15 cellular contexts compared by ENCODE assay signal in the genomic region with DNA sequence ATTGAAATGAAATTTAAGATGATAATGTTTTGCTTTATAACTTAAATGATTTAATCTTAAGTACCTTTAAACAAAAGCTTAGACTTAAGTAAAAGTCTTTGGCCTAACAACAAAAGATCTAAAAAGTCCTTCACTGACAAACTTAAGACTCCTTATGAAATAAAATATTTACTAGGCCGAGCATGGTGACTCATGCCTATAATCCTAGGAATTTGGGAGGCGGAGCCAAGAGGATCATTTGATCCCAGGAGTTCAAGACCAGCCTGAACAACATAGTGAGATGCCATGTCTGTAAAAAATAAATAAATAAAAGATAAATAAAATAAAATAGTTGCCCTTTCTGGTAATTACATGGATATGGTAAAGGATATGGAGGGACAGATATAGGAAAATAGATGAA. TPM values are rescaled to one million over a fixed set of nuclear protein-coding genes. Genes with fewer than 3 reads are reported as not detected.
DNase-seq lines count a peak whose midpoint lies in the region; ATAC-seq, FAIRE-seq and TF ChIP-seq lines count a peak whose summit lies in the region.
"Had no signal": no experiment of that assay in that cellular context is flagged by ENCODE, and none has a peak within 500 bp of the region (broad histone marks: within the 10 kb centered on the region; RNA-seq: fewer than 3 reads in every experiment).

No MANE protein-coding gene starts in this region.

- H3K4me3 ChIP-seq in brain microvascular endothelial cell (ENCODE audit: low read depth, low read length) (no peak overlapping the region), kidney (ENCODE audit: low read length in 2 of 2) (no peak overlapping the region)
- H3K4me3 ChIP-seq: adrenal gland; BLaER1 treated with 17β-estradiol and CSF1 and Interleukin-3, amounts not matched to agents 10 nM and 100 nM; gastroesophageal sphincter; ovary had no signal

- TF ChIP-seq CTCF in AG09319 (IDR thresholded peaks at IDR 0.05; ENCODE audit: low read depth, low read length), result no peak
- TF ChIP-seq CTCF in brain microvascular endothelial cell (IDR thresholded peaks at IDR 0.05; ENCODE audit: low read depth, low read length, missing control alignments), result no peak
- TF ChIP-seq CTCF in kidney (IDR thresholded peaks at IDR 0.05; ENCODE audit: borderline replicate concordance, extremely low read depth, insufficient read depth), result no peak

- in situ Hi-C loops in brain microvascular endothelial cell (cut with HindIII; ENCODE audit: low pct_ligation_motif_present, low sequenced_read_pairs), result no loop called here

- no peak for ATAC-seq in Right ventricle myocardium inferior
- ATAC-seq: gastroesophageal sphincter had no signal

- H3K4me1 ChIP-seq in kidney (ENCODE audit: control insufficient read depth in 1 of 2, insufficient read depth in 1 of 2, low read depth in 1 of 2, low read length in 2 of 2), result no peaks in the 10 kb centered on the region
- H3K4me1 ChIP-seq: adrenal gland; BLaER1 treated with 17β-estradiol and CSF1 and Interleukin-3, amounts not matched to agents 10 nM and 100 nM had no signal

- no peak overlapping the region for H3K9ac ChIP-seq in kidney (ENCODE audit: low read length in 2 of 2)
- H3K9ac ChIP-seq: BLaER1 treated with 17β-estradiol and CSF1 and Interleukin-3, amounts not matched to agents 10 nM and 100 nM had no signal

- no peaks in the 10 kb centered on the region for H3K27me3 ChIP-seq in brain microvascular endothelial cell (replicated peaks)
- H3K27me3 ChIP-seq: adrenal gland; BLaER1 treated with 17β-estradiol and CSF1 and Interleukin-3, amounts not matched to agents 10 nM and 100 nM; gastroesophageal sphincter; ovary had no signal

- no peak overlapping the region for H3K27ac ChIP-seq in brain microvascular endothelial cell
- no peak overlapping the region for H3K27ac ChIP-seq in kidney (ENCODE audit: low read depth in 2 of 2, low read length in 2 of 2)
- no peak overlapping the region for H3K27ac ChIP-seq in substantia nigra (ENCODE audit: low read depth, low read length, poor library complexity, severe bottlenecking)
- H3K27ac ChIP-seq: adrenal gland; BLaER1 treated with 17β-estradiol and CSF1 and Interleukin-3, amounts not matched to agents 10 nM and 100 nM; gastroesophageal sphincter; ovary had no signal

- no peak for FAIRE-seq in kidney (lab: Jason Lieb, UNC)

- peak; percentile 8 for DNase-seq in AG09319 (ENCODE audit: extremely low read depth, low read depth)
- DNase-seq in HT-29 (ENCODE audit: low spot score), result peak; percentile 45
- peak; percentile 28 for DNase-seq in brain microvascular endothelial cell
- peak; percentile 69 for DNase-seq in iris pigment epithelial cell (ENCODE audit: low read depth)
- no peak for DNase-seq in kidney
- no peak for DNase-seq in superior temporal gyrus (ENCODE audit: extremely low spot score)
- no peak for DNase-seq in Right ventricle myocardium inferior (ENCODE audit: missing footprints)
- DNase-seq in substantia nigra (lab: John Stamatoyannopoulos, UW), result no peak
- DNase-seq: activated CD4-positive, alpha-beta T cell treated with anti-CD3 and anti-CD28 coated beads, Interleukin-2, amount 50 U/mL, for 48 hours; adrenal gland; immature natural killer cell; NCI-H774; ovary had no signal

- intact Hi-C loops in kidney (cut with DNase I) (no loop called here), Right ventricle myocardium inferior (cut with DNase I) (no loop called here)

- peaks cover 8% of the 10 kb centered on the region for H3K36me3 ChIP-seq in brain microvascular endothelial cell (replicated peaks)
- no peaks in the 10 kb centered on the region for H3K36me3 ChIP-seq in kidney (ENCODE audit: control insufficient read depth in 1 of 2, insufficient read depth in 2 of 2, low read length in 2 of 2)
- H3K36me3 ChIP-seq: adrenal gland, ovary had no signal

- H3K9me3 ChIP-seq in kidney (ENCODE audit: control insufficient read depth in 1 of 2, low read length in 2 of 2), result no peaks in the 10 kb centered on the region
- H3K9me3 ChIP-seq: adrenal gland; BLaER1 treated with 17β-estradiol and CSF1 and Interleukin-3, amounts not matched to agents 10 nM and 100 nM; gastroesophageal sphincter; ovary had no signal

RNA-seq across cellular contexts. Expression of gene KATNA1, which starts 12.4 kb away (rescaled TPM):
- 7.6 and 10.0 TPM in 2 replicates for total RNA-seq in HT-29 (2014; rRNA removed; shearing (Covaris generic))
- total RNA-seq in kidney (16.0 TPM), Right ventricle myocardium inferior (11.4 TPM)
- polyA plus RNA-seq in kidney (ENCODE audit: insufficient read depth, low read depth, low replicate concordance), result 18.1 TPM

Comparison
In these comparisons a context has a peak if more than half of its experiments do, and no peak if none do; other contexts are left out.
1. DNase-seq: peak in AG09319 (single experiment), HT-29 (single experiment), brain microvascular endothelial cell (single experiment) and iris pigment epithelial cell (single experiment); none in kidney (single experiment), superior temporal gyrus (single experiment), Right ventricle myocardium inferior (single experiment) and substantia nigra (0 of 49).